In the genomic region with DNA sequence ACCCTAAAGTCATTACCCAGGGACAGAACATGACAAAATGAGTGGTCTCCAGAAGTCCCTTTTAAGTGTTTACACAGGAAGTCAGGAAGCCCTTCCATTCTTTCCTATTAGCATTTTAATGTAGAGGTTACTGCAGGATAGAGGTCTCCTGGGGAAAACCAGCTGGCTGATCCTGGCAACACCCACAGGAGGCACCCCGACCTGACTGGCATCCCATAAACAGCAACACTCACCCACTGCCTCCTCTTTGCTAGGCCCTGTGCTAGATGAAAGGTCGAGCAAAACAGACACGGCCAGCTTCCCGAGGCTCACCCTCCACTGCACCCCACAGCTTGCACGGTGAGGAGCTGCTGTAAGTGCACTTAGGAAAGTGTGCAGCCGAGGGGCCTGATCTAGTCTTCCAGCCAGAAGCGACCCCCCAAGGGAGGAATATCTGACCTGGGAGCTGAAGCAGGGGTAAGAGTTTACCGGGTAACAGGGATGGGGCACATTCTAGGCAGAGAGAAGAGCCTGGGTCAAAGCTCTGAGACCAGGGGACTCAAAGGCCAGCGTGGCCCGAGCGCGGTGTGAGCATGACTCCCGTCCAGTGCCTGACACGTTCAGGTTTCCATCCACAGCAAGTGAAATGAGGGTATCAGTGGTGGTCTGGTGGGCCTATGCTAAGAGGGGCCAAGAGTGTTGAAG, we compare ENCODE assay signal across 1 cellular context.
TF ChIP-seq lines count a peak whose summit lies in the region.

No MANE protein-coding gene starts in this region.

TF ChIP-seq in H1, 55 proteins besides CTCF, POLR2A, EP300 and RAD21 (continued from another document):
- TF ChIP-seq CBX8 (IDR thresholded peaks at IDR 0.05; ENCODE audit: borderline replicate concordance, low read depth, low read length) (no peak), CBX5 (IDR thresholded peaks at IDR 0.05; ENCODE audit: low read depth, low read length) (no peak), ZNF274 (IDR thresholded peaks at IDR 0.05; ENCODE audit: borderline replicate concordance, extremely low read depth, low read length) (no peak), GABPA (IDR thresholded peaks at IDR 0.05; ENCODE audit: borderline replicate concordance, insufficient read depth, low read length) (no peak), CREB1 (IDR thresholded peaks at IDR 0.05) (no peak)
- TF ChIP-seq, protein P1, sequence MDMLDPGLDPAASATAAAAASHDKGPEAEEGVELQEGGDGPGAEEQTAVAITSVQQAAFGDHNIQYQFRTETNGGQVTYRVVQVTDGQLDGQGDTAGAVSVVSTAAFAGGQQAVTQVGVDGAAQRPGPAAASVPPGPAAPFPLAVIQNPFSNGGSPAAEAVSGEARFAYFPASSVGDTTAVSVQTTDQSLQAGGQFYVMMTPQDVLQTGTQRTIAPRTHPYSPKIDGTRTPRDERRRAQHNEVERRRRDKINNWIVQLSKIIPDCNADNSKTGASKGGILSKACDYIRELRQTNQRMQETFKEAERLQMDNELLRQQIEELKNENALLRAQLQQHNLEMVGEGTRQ (IDR thresholded peaks at IDR 0.05; ENCODE audit: low read length), result no peak
- TF ChIP-seq, protein P2, sequence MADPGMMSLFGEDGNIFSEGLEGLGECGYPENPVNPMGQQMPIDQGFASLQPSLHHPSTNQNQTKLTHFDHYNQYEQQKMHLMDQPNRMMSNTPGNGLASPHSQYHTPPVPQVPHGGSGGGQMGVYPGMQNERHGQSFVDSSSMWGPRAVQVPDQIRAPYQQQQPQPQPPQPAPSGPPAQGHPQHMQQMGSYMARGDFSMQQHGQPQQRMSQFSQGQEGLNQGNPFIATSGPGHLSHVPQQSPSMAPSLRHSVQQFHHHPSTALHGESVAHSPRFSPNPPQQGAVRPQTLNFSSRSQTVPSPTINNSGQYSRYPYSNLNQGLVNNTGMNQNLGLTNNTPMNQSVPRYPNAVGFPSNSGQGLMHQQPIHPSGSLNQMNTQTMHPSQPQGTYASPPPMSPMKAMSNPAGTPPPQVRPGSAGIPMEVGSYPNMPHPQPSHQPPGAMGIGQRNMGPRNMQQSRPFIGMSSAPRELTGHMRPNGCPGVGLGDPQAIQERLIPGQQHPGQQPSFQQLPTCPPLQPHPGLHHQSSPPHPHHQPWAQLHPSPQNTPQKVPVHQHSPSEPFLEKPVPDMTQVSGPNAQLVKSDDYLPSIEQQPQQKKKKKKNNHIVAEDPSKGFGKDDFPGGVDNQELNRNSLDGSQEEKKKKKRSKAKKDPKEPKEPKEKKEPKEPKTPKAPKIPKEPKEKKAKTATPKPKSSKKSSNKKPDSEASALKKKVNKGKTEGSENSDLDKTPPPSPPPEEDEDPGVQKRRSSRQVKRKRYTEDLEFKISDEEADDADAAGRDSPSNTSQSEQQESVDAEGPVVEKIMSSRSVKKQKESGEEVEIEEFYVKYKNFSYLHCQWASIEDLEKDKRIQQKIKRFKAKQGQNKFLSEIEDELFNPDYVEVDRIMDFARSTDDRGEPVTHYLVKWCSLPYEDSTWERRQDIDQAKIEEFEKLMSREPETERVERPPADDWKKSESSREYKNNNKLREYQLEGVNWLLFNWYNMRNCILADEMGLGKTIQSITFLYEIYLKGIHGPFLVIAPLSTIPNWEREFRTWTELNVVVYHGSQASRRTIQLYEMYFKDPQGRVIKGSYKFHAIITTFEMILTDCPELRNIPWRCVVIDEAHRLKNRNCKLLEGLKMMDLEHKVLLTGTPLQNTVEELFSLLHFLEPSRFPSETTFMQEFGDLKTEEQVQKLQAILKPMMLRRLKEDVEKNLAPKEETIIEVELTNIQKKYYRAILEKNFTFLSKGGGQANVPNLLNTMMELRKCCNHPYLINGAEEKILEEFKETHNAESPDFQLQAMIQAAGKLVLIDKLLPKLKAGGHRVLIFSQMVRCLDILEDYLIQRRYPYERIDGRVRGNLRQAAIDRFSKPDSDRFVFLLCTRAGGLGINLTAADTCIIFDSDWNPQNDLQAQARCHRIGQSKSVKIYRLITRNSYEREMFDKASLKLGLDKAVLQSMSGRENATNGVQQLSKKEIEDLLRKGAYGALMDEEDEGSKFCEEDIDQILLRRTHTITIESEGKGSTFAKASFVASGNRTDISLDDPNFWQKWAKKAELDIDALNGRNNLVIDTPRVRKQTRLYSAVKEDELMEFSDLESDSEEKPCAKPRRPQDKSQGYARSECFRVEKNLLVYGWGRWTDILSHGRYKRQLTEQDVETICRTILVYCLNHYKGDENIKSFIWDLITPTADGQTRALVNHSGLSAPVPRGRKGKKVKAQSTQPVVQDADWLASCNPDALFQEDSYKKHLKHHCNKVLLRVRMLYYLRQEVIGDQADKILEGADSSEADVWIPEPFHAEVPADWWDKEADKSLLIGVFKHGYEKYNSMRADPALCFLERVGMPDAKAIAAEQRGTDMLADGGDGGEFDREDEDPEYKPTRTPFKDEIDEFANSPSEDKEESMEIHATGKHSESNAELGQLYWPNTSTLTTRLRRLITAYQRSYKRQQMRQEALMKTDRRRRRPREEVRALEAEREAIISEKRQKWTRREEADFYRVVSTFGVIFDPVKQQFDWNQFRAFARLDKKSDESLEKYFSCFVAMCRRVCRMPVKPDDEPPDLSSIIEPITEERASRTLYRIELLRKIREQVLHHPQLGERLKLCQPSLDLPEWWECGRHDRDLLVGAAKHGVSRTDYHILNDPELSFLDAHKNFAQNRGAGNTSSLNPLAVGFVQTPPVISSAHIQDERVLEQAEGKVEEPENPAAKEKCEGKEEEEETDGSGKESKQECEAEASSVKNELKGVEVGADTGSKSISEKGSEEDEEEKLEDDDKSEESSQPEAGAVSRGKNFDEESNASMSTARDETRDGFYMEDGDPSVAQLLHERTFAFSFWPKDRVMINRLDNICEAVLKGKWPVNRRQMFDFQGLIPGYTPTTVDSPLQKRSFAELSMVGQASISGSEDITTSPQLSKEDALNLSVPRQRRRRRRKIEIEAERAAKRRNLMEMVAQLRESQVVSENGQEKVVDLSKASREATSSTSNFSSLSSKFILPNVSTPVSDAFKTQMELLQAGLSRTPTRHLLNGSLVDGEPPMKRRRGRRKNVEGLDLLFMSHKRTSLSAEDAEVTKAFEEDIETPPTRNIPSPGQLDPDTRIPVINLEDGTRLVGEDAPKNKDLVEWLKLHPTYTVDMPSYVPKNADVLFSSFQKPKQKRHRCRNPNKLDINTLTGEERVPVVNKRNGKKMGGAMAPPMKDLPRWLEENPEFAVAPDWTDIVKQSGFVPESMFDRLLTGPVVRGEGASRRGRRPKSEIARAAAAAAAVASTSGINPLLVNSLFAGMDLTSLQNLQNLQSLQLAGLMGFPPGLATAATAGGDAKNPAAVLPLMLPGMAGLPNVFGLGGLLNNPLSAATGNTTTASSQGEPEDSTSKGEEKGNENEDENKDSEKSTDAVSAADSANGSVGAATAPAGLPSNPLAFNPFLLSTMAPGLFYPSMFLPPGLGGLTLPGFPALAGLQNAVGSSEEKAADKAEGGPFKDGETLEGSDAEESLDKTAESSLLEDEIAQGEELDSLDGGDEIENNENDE (IDR thresholded peaks at IDR 0.05; ENCODE audit: insufficient replicate concordance, low read length), result no peak
TF ChIP-seq in H1: peak in this region for 0.
